Comparison of ENCODE assay signal across 8 cellular contexts in genomic region chr7:19051767-19052375, GRCh38.
DNase-seq lines count a peak whose midpoint lies in the region; ATAC-seq and TF ChIP-seq lines count a peak whose summit lies in the region.

No MANE protein-coding gene starts in this region.

- H3K4me3 Mint-ChIP-seq in endothelial cell (ENCODE audit: unreplicated experiment), result no peak overlapping the region

- no peak overlapping the region for H3K9ac ChIP-seq in trophoblast cell (ENCODE audit: low read length)

- H4K12ac ChIP-seq in trophoblast cell (ENCODE audit: low read depth, low read length), result no peak overlapping the region

- no peaks in the 10 kb centered on the region for H3K9me3 ChIP-seq in trophoblast cell (ENCODE audit: insufficient read depth, low read depth, low read length)

- no peaks in the 10 kb centered on the region for H3K79me1 ChIP-seq in trophoblast cell (ENCODE audit: low read length)

- no peak overlapping the region for H3K27ac ChIP-seq in trophoblast cell (ENCODE audit: low read depth, low read length)

- H3K36me3 Mint-ChIP-seq in endothelial cell (ENCODE audit: low read depth, unreplicated experiment), result no peaks in the 10 kb centered on the region

- no peak overlapping the region for H3K18ac ChIP-seq in trophoblast cell (ENCODE audit: low read length)

- no peak overlapping the region for H4K8ac ChIP-seq in trophoblast cell (ENCODE audit: low read depth, low read length)

- H3K27ac Mint-ChIP-seq in endothelial cell (ENCODE audit: unreplicated experiment), result no peak overlapping the region

- H3K27me3 ChIP-seq in trophoblast cell (ENCODE audit: insufficient read depth, low read length), result no peaks in the 10 kb centered on the region

- DNase-seq in NCI-H510A treated with DMSO at 0.1 percent for 48 hours (lab: John Stamatoyannopoulos, UW) (peak; percentile 2), NCI-H510A (lab: John Stamatoyannopoulos, UW) (no peak), RPMI8226 (peak; percentile 53), endothelial cell (ENCODE audit: low spot score) (peak; percentile 33), trophoblast cell (peak; percentile 11 to 67), anterior cingulate cortex (lab: John Stamatoyannopoulos, UW) (no peak)

- H3K9me3 Mint-ChIP-seq in endothelial cell (ENCODE audit: unreplicated experiment), result no peaks in the 10 kb centered on the region

- H3K4me1 Mint-ChIP-seq in endothelial cell (ENCODE audit: unreplicated experiment), result no peaks in the 10 kb centered on the region

- H3K4me3 ChIP-seq in trophoblast cell (ENCODE audit: low read depth, low read length), result no peak overlapping the region

- H2BK5ac ChIP-seq in trophoblast cell (ENCODE audit: low read depth, low read length, poor library complexity), result no peak overlapping the region

- ATAC-seq in GM19328 (IDR thresholded peaks at IDR 0.05; ENCODE audit: unreplicated experiment), result peak; percentile 87
- ATAC-seq in HG03354 (IDR thresholded peaks at IDR 0.05; ENCODE audit: poor library complexity, severe bottlenecking, unreplicated experiment), result peak; percentile 98

- no peak overlapping the region for H3K14ac ChIP-seq in trophoblast cell (ENCODE audit: low read length)

- H3K4me1 ChIP-seq in trophoblast cell (ENCODE audit: control insufficient read depth in 1 of 2, insufficient read depth in 2 of 2, low read length in 2 of 2), result no peaks in the 10 kb centered on the region

- H3K36me3 ChIP-seq in trophoblast cell (ENCODE audit: control insufficient read depth in 1 of 2, insufficient read depth in 2 of 2, low read length in 2 of 2), result no peaks in the 10 kb centered on the region

- H2AFZ ChIP-seq in trophoblast cell (ENCODE audit: insufficient read depth, low read length, poor library complexity), result no peak overlapping the region

- no peak overlapping the region for H2BK12ac ChIP-seq in trophoblast cell (ENCODE audit: low read length)

- no peak overlapping the region for H2AK5ac ChIP-seq in trophoblast cell (ENCODE audit: low read length)

- no peak overlapping the region for H4K91ac ChIP-seq in trophoblast cell (ENCODE audit: low read depth, low read length)

- H3K27me3 Mint-ChIP-seq in endothelial cell (ENCODE audit: unreplicated experiment), result no peaks in the 10 kb centered on the region

- H3K23ac ChIP-seq in trophoblast cell (ENCODE audit: low read length), result no peak overlapping the region

- H3K4ac ChIP-seq in trophoblast cell (ENCODE audit: low read depth, low read length), result no peak overlapping the region

- H3K79me2 ChIP-seq in trophoblast cell (ENCODE audit: control insufficient read depth, insufficient read depth, low read length, poor library complexity), result no peaks in the 10 kb centered on the region

- H2BK120ac ChIP-seq in trophoblast cell (ENCODE audit: insufficient read depth, low read length, poor library complexity), result no peak overlapping the region

- no peak overlapping the region for H3K4me2 ChIP-seq in trophoblast cell (ENCODE audit: low read length)

- peak; percentile 82 for TF ChIP-seq CTCF in endothelial cell (IDR thresholded peaks at IDR 0.05; ENCODE audit: unreplicated experiment)

- no CpG with 5 or more reads among the region's 7 CpGs for WGBS in trophoblast cell (ENCODE audit: extremely low coverage, insufficient coverage, insufficient read length)

Comparison
In these comparisons a context has a peak if more than half of its experiments do, and no peak if none do; other contexts are left out.
1. DNase-seq: peak in NCI-H510A treated with DMSO at 0.1 percent for 48 hours (single experiment), RPMI8226 (single experiment), endothelial cell (single experiment) and trophoblast cell (2 of 2); none in NCI-H510A (single experiment) and anterior cingulate cortex (0 of 58).